2 cellular contexts compared by ENCODE assay signal in the genomic region with DNA sequence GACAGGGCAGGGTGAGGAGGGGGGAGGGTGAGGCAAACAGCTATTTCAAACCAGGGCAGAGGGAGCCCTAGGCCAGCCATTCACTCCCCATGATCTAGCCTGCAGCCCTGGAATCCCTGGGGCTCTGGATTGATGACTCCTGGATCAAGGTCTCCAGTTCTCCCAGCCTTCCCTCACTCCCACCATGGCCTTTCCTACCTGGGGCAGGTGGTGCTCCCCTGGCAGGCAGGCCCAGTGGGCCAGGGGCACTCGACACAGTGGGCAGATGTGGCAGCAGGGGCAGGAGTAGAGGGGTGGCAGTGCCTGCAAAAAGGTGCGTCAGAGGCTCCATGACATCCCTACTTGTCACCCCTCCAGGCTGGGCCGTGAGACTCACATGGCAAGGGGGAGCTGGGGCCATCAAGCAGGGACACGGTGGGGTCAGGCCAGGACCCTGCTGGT.
TF ChIP-seq lines count a peak whose summit lies in the region.

No MANE protein-coding gene starts in this region.

TF ChIP-seq in H1, 55 proteins besides CTCF, POLR2A, EP300 and RAD21:
- TF ChIP-seq SP1 (IDR thresholded peaks at IDR 0.05; ENCODE audit: low read depth, low read length): no peak
- TF ChIP-seq, protein P1, sequence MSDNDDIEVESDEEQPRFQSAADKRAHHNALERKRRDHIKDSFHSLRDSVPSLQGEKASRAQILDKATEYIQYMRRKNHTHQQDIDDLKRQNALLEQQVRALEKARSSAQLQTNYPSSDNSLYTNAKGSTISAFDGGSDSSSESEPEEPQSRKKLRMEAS (IDR thresholded peaks at IDR 0.05): no peak
- TF ChIP-seq CBX8 (IDR thresholded peaks at IDR 0.05; ENCODE audit: borderline replicate concordance, low read depth, low read length): no peak
- TF ChIP-seq BCL11A (IDR thresholded peaks at IDR 0.05; ENCODE audit: low read depth in 2 of 2, low read length in 2 of 2): no peak
- TF ChIP-seq SP2 (IDR thresholded peaks at IDR 0.05; ENCODE audit: low read length): no peak
- no peak for TF ChIP-seq POU5F1 (IDR thresholded peaks at IDR 0.05; ENCODE audit: low read depth, low read length)
- TF ChIP-seq ASH2L (IDR thresholded peaks at IDR 0.05; ENCODE audit: low read length): no peak
- no peak for TF ChIP-seq YY1 (IDR thresholded peaks at IDR 0.05; ENCODE audit: low read depth, low read length)
- no peak for TF ChIP-seq KDM5A (IDR thresholded peaks at IDR 0.05; ENCODE audit: low read length)

TF ChIP-seq in HepG2, 621 proteins besides CTCF, POLR2A, EP300 and RAD21:
- TF ChIP-seq CCAR2 (optimal IDR thresholded peaks at IDR 0.05; ENCODE audit: low read depth, low read length) (no peak), HNRNPL (IDR thresholded peaks at IDR 0.05; ENCODE audit: low read depth, low read length) (no peak), PRMT3 (CRISPR knock-in tag; IDR thresholded peaks at IDR 0.05; ENCODE audit: borderline replicate concordance, low read depth) (no peak)
